ENCODE assay signal across 26 cellular contexts in genomic region chr18:24826605-24827004, GRCh38.
"Had no signal": no experiment of that assay in that cellular context is flagged by ENCODE, and none has a peak within 500 bp of the region (broad histone marks: within the 10 kb centered on the region; RNA-seq: fewer than 3 reads in every experiment).

No MANE protein-coding gene starts in this region.

- ATAC-seq: esophagus mucosa; gastrocnemius medialis; heart left ventricle; left ventricle myocardium superior; naive thymus-derived CD4-positive, alpha-beta T cell; stimulated activated effector memory CD8-positive, alpha-beta T cell treated with anti-CD3 and anti-CD28 coated beads, Interleukin-12 subunit alpha, Interleukin-12 subunit beta, amount 100 ng/mL, for 72 hours had no signal

- H3K9me3 ChIP-seq: gastrocnemius medialis, heart left ventricle, prostate gland, right atrium auricular region, sigmoid colon, stomach, thyroid gland, vagina had no signal

- H3K27me3 ChIP-seq: dorsolateral prefrontal cortex, hepatocyte, right atrium auricular region, sigmoid colon, thyroid gland, vagina had no signal

- H2AFZ ChIP-seq: hepatocyte had no signal

- H3K4me1 ChIP-seq: gastrocnemius medialis, heart left ventricle, prostate gland, right atrium auricular region, sigmoid colon, stomach, thyroid gland, vagina had no signal

- H3K4me2 ChIP-seq: hepatocyte had no signal

- H3K4me3 ChIP-seq: dorsolateral prefrontal cortex, gastrocnemius medialis, heart left ventricle, hepatocyte, lung, prostate gland, right atrium auricular region, sigmoid colon, stomach, thyroid gland, vagina had no signal

- FAIRE-seq: colon, keratinocyte had no signal

- H3K79me2 ChIP-seq: hepatocyte had no signal

- H3K27ac ChIP-seq: dorsolateral prefrontal cortex, epithelial cell of prostate, gastrocnemius medialis, heart left ventricle, hepatocyte, prostate gland, right atrium auricular region, sigmoid colon, stomach, thyroid gland, vagina had no signal

- H3K36me3 ChIP-seq: gastrocnemius medialis, heart left ventricle, prostate gland, right atrium auricular region, sigmoid colon, stomach, thyroid gland, vagina had no signal

- DNase-seq: dorsolateral prefrontal cortex; effector CD4-positive, alpha-beta T cell; foreskin fibroblast; gastrocnemius medialis; heart left ventricle; left ventricle myocardium superior; midbrain; naive thymus-derived CD4-positive, alpha-beta T cell; nucleus accumbens; sigmoid colon; stimulated activated CD4-positive, alpha-beta T cell treated with anti-CD3 and anti-CD28 coated beads, Interleukin-2, amount 100 ng/mL, for 24 hours; stimulated activated CD4-positive, alpha-beta T cell treated with anti-CD3 and anti-CD28 coated beads, Interleukin-4, amount 100 ng/mL, for 24 hours; stimulated activated naive CD4-positive, alpha-beta T cell treated with Interleukin-2 at 50 U/mL for 16 hours; stomach; thyroid gland; trophoblast cell had no signal
